ENCODE assay signal across 1 cellular context in genomic region chr3:147903037-147903436, GRCh38.
TF ChIP-seq lines count a peak whose summit lies in the region.

No MANE protein-coding gene starts in this region.

TF ChIP-seq in HepG2, 621 proteins besides CTCF, POLR2A, EP300 and RAD21 (continued from another document):
- TF ChIP-seq ZNF691 (CRISPR knock-in tag; IDR thresholded peaks at IDR 0.05; ENCODE audit: borderline replicate concordance, low read depth) (no peak), ZNF761 (CRISPR knock-in tag; conservative IDR thresholded peaks at IDR 0.05) (no peak), DMAP1 (CRISPR knock-in tag; IDR thresholded peaks at IDR 0.05) (no peak), SOX5 (CRISPR knock-in tag; IDR thresholded peaks at IDR 0.05; ENCODE audit: borderline replicate concordance) (no peak)
